In the genomic region with DNA sequence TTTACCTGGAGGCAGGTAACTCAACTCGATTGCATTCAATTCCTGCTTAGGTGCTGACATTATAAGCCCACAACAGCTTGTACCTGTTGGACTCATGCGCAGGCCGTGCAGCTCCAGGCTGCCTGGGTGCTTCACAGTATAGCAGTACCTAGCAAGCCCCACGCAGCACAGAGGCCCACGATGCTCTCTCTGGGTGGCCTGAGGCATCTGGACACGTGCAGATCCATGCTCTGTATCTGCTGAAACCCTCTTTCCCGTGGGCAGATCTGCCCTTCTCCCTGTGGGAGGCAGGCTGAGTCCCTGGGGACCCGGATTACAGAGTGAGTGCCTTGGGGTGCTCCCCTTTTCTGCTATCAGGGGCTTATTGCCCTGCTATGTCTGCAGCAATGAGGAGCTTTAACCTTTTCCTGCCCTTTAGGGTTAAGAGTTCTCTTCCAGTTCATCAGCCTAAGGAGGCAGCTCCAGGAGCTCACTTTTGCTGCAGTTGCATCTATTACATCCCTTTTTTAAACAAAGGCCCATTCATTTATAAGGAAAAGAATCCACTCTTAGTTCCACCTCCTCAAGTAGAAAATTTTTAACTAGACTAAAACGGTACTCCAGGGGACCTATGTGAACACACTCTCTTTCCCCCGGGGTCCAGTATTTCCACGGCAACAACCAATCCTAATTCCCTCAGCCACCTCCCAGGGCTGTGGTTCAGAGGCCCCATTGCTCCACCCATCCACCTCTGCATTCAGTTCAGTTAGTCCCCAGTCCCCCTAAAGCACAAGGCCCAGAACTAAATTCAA, we compare ENCODE assay signal across 13 cellular contexts. TPM values are rescaled to one million over a fixed set of nuclear protein-coding genes. Genes with fewer than 3 reads are reported as not detected.
DNase-seq lines count a peak whose midpoint lies in the region; ATAC-seq, FAIRE-seq and TF ChIP-seq lines count a peak whose summit lies in the region.
"Had no signal": no experiment of that assay in that cellular context is flagged by ENCODE, and none has a peak within 500 bp of the region (broad histone marks: within the 10 kb centered on the region; RNA-seq: fewer than 3 reads in every experiment).

No MANE protein-coding gene starts in this region.

- CTCF ChIA-PET in activated CD4-positive, alpha-beta T cell treated with anti-CD3 and anti-CD28 coated beads, Interleukin-2, amount 10 ng/mL, durations not matched to agents 7 days and 5 days (lab: Charles Lee): interaction anchor here (0.9 to 1.7 kb wide), 4 partner anchors 9 to 31 kb away, joined by 3 to 7 read pairs (median 4); no protein-coding TSS in a partner anchor

- H3K27me3 ChIP-seq in endodermal cell (ENCODE audit: control insufficient read depth, insufficient read depth, low read length, poor library complexity, severe bottlenecking): no peaks in the 10 kb centered on the region

- peaks cover 69% of the 10 kb centered on the region for H3K36me3 Mint-ChIP-seq in activated CD4-positive, alpha-beta T cell treated with anti-CD3 and anti-CD28 coated beads, Interleukin-2, amount 10 ng/mL, durations not matched to agents 7 days and 5 days (ENCODE audit: low read depth)
- no peaks in the 10 kb centered on the region for H3K36me3 Mint-ChIP-seq in T-helper 17 cell (ENCODE audit: low read depth)
- peaks cover 31% of the 10 kb centered on the region for H3K36me3 Mint-ChIP-seq in endodermal cell (ENCODE audit: low read depth)

- H3K9ac ChIP-seq in endodermal cell (ENCODE audit: extremely low read depth, low read length, poor library complexity, severe bottlenecking): no peak overlapping the region

- H3K4me3 Mint-ChIP-seq in activated CD4-positive, alpha-beta T cell treated with anti-CD3 and anti-CD28 coated beads, Interleukin-2, amount 10 ng/mL, durations not matched to agents 7 days and 5 days: no peak overlapping the region
- peak overlapping the region; percentile 60 for H3K4me3 Mint-ChIP-seq in T-helper 17 cell
- H3K4me3 Mint-ChIP-seq in endodermal cell: no peak overlapping the region
- peak overlapping the region; percentile 47 to 49 for H3K4me3 Mint-ChIP-seq in stimulated activated naive CD8-positive, alpha-beta T cell treated with anti-CD3 and anti-CD28 coated beads, Interleukin-15, amount 100 ng/mL, for 72 hours

- no peaks in the 10 kb centered on the region for H3K27me3 Mint-ChIP-seq in activated CD4-positive, alpha-beta T cell treated with anti-CD3 and anti-CD28 coated beads, Interleukin-2, amount 10 ng/mL, durations not matched to agents 7 days and 5 days
- H3K27me3 Mint-ChIP-seq in T-helper 17 cell (no peaks in the 10 kb centered on the region), endodermal cell (ENCODE audit: insufficient read depth) (no peaks in the 10 kb centered on the region)
- no peaks in the 10 kb centered on the region for H3K27me3 Mint-ChIP-seq in stimulated activated naive CD8-positive, alpha-beta T cell treated with anti-CD3 and anti-CD28 coated beads, Interleukin-15, amount 100 ng/mL, for 72 hours

- H3K4me1 ChIP-seq in endodermal cell (ENCODE audit: control insufficient read depth, insufficient read depth, low read length): peaks cover 16% of the 10 kb centered on the region

- peaks cover 18% of the 10 kb centered on the region for H3K36me3 ChIP-seq in endodermal cell (ENCODE audit: control insufficient read depth, insufficient read depth, low read length)

- ATAC-seq in T-helper 17 cell (no peak), GM21723 (IDR thresholded peaks at IDR 0.05; ENCODE audit: unreplicated experiment) (no peak)
- ATAC-seq in stimulated activated naive CD8-positive, alpha-beta T cell treated with anti-CD3 and anti-CD28 coated beads, Interleukin-15, amount 100 ng/mL, for 72 hours: no peak

- DNase-seq in activated CD4-positive, alpha-beta T cell treated with anti-CD3 and anti-CD28 coated beads, Interleukin-2, amount 10 ng/mL, durations not matched to agents 7 days and 5 days: no peak
- DNase-seq in activated CD4-positive, alpha-beta T cell treated with anti-CD3 and anti-CD28 coated beads for 48 hours: no peak
- DNase-seq in T-helper 17 cell (no peak), endodermal cell (peak; percentile 37), HUDEP-2 (lab: John Stamatoyannopoulos, UW; ENCODE audit: unreplicated experiment in 76 of 76) (no peak), RCC 7860 (ENCODE audit: low spot score) (no peak)
- no peak for DNase-seq in stimulated activated naive CD8-positive, alpha-beta T cell treated with anti-CD3 and anti-CD28 coated beads, Interleukin-15, amount 100 ng/mL, for 72 hours
- DNase-seq: Kasumi-1, NCI-H2107, OCI-M1, small intestine had no signal

- no peak for FAIRE-seq in RCC 7860 (lab: Jason Lieb, UNC)
- FAIRE-seq: GM12891, small intestine had no signal

- peaks cover 84% of the 10 kb centered on the region for H3K4me1 Mint-ChIP-seq in activated CD4-positive, alpha-beta T cell treated with anti-CD3 and anti-CD28 coated beads, Interleukin-2, amount 10 ng/mL, durations not matched to agents 7 days and 5 days
- H3K4me1 Mint-ChIP-seq in T-helper 17 cell: peaks cover 62% of the 10 kb centered on the region
- peaks cover 23% of the 10 kb centered on the region for H3K4me1 Mint-ChIP-seq in endodermal cell
- peaks cover 100% of the 10 kb centered on the region for H3K4me1 Mint-ChIP-seq in stimulated activated naive CD8-positive, alpha-beta T cell treated with anti-CD3 and anti-CD28 coated beads, Interleukin-15, amount 100 ng/mL, for 72 hours

- no peaks in the 10 kb centered on the region for H3K9me3 ChIP-seq in T-helper 17 cell (ENCODE audit: control insufficient read depth, low read length, poor library complexity, severe bottlenecking)
- H3K9me3 ChIP-seq in endodermal cell (ENCODE audit: control insufficient read depth, low read length): peaks cover 1% of the 10 kb centered on the region

- H3K27ac Mint-ChIP-seq in activated CD4-positive, alpha-beta T cell treated with anti-CD3 and anti-CD28 coated beads, Interleukin-2, amount 10 ng/mL, durations not matched to agents 7 days and 5 days: peak overlapping the region; percentile 63
- peak overlapping the region; percentile 97 for H3K27ac Mint-ChIP-seq in T-helper 17 cell
- no peak overlapping the region for H3K27ac Mint-ChIP-seq in endodermal cell
- H3K27ac Mint-ChIP-seq in stimulated activated naive CD8-positive, alpha-beta T cell treated with anti-CD3 and anti-CD28 coated beads, Interleukin-15, amount 100 ng/mL, for 72 hours: peak overlapping the region; percentile 1 to 33

- no peak overlapping the region for H3K27ac ChIP-seq in endodermal cell (ENCODE audit: low read depth, low read length)

- H3K4me3 ChIP-seq in endodermal cell (ENCODE audit: low read length): no peak overlapping the region

- POLR2A ChIA-PET in activated CD4-positive, alpha-beta T cell treated with anti-CD3 and anti-CD28 coated beads, Interleukin-2, amount 10 ng/mL, durations not matched to agents 7 days and 5 days (lab: Charles Lee): no interaction called here

- no peak for TF ChIP-seq CTCF in endodermal cell (conservative IDR thresholded peaks at IDR 0.05)

- H3K9me3 Mint-ChIP-seq in activated CD4-positive, alpha-beta T cell treated with anti-CD3 and anti-CD28 coated beads, Interleukin-2, amount 10 ng/mL, durations not matched to agents 7 days and 5 days: peaks cover 3% of the 10 kb centered on the region
- peaks cover 1% of the 10 kb centered on the region for H3K9me3 Mint-ChIP-seq in endodermal cell
- H3K9me3 Mint-ChIP-seq in stimulated activated naive CD8-positive, alpha-beta T cell treated with anti-CD3 and anti-CD28 coated beads, Interleukin-15, amount 100 ng/mL, for 72 hours: peaks cover under 1% of the 10 kb centered on the region in 2 donors

- 89 to 93% methylated on average over 9 to 11 of the region's 11 CpGs for WGBS in endodermal cell (ENCODE audit: insufficient coverage in 1 of 2, insufficient read length in 1 of 2), 2 experiments

RNA-seq across cellular contexts. Expression of a gene that starts 19.3 kb away (rescaled TPM):
- total RNA-seq in activated CD4-positive, alpha-beta T cell treated with anti-CD3 and anti-CD28 coated beads, Interleukin-2, amount 10 ng/mL, durations not matched to agents 7 days and 5 days: 10 to 100 TPM; 61.1 to 64.0 TPM
- total RNA-seq in T-helper 17 cell: 100 to 1,000 TPM; 128 to 166 TPM
- total RNA-seq in endodermal cell: 10 to 100 TPM; 22.4 to 28.3 TPM
- polyA plus RNA-seq in endodermal cell (2013, experiment 1 of 2): 12.3 TPM
- polyA plus RNA-seq in endodermal cell (2013, experiment 2 of 2): 12.3 TPM

Comparison
In these comparisons a context has a peak if more than half of its experiments do, and no peak if none do; other contexts are left out.
1. H3K4me3 Mint-ChIP-seq: peak in T-helper 17 cell (single experiment) and stimulated activated naive CD8-positive, alpha-beta T cell treated with anti-CD3 and anti-CD28 coated beads, Interleukin-15, amount 100 ng/mL, for 72 hours (2 of 2); none in activated CD4-positive, alpha-beta T cell treated with anti-CD3 and anti-CD28 coated beads, Interleukin-2, amount 10 ng/mL, durations not matched to agents 7 days and 5 days (single experiment) and endodermal cell (single experiment).